ENCODE assay signal across 9 cellular contexts in the genomic region with DNA sequence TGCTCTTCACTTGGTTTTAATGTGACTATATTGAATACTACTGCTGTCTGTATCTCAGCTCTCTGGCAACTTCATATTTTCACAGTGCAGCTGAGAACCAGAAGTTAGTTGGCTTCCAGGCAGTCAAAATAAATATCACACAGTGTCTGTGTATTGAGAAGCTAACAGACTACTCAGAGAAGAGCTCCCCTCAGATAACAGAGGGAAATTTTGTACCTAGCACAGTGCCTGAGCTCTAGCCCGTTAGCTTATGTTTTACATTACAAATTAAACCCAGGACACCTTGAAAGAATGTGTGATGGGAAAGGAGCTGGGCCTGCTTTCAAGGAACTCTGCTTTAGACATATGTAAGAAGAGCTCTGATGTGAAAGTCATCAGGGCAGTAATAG. TPM values are rescaled to one million over a fixed set of nuclear protein-coding genes. Genes with fewer than 3 reads are reported as not detected.
DNase-seq lines count a peak whose midpoint lies in the region; ATAC-seq, FAIRE-seq and TF ChIP-seq lines count a peak whose summit lies in the region.
"Had no signal": no experiment of that assay in that cellular context is flagged by ENCODE, and none has a peak within 500 bp of the region (broad histone marks: within the 10 kb centered on the region; RNA-seq: fewer than 3 reads in every experiment).

No MANE protein-coding gene starts in this region.

- H3K4me3 ChIP-seq in skeletal muscle tissue (ENCODE audit: low read length in 3 of 3): no peak overlapping the region
- H3K4me3 ChIP-seq: SJSA1 had no signal

- H3K4me1 ChIP-seq in skeletal muscle tissue (ENCODE audit: control insufficient read depth in 3 of 3, insufficient read depth in 3 of 3, low read length in 3 of 3): peaks cover 24 to 45% (median 27%) of the 10 kb centered on the region in 3 donors

- H3K36me3 ChIP-seq in skeletal muscle tissue (ENCODE audit: control insufficient read depth in 3 of 3, insufficient read depth in 3 of 3, low read length in 3 of 3): no peaks in the 10 kb centered on the region

- H3K27me3 Mint-ChIP-seq in chondrocyte (ENCODE audit: low read depth): no peaks in the 10 kb centered on the region

- no peak for TF ChIP-seq CTCF in chondrocyte (IDR thresholded peaks at IDR 0.05)

- peaks cover 47% of the 10 kb centered on the region for H3K4me1 Mint-ChIP-seq in chondrocyte (ENCODE audit: low read depth)

- peak overlapping the region; percentile 86 for H3K27ac Mint-ChIP-seq in chondrocyte (ENCODE audit: unreplicated experiment)

- FAIRE-seq in frontal cortex (lab: Jason Lieb, UNC): no peak

- in situ Hi-C loops in KBM-7 (cut with MboI; ENCODE audit: low pct_unique_long_range_greater_than_20kb, low sequenced_read_pairs): no loop called here

- DNase-seq in chondrocyte (ENCODE audit: low spot score) (no peak), frontal cortex (ENCODE audit: low spot score in 2 of 2) (no peak), NOMO-1 (lab: John Stamatoyannopoulos, UW; ENCODE audit: unreplicated experiment in 2 of 2) (no peak), KBM-7 (no peak)
- DNase-seq: activated CD4-positive, alpha-beta T cell treated with anti-CD3 and anti-CD28 coated beads, Interleukin-2, amount 50 U/mL, for 48 hours had no signal

- H3K9me3 Mint-ChIP-seq in chondrocyte (ENCODE audit: low read depth): peaks cover 2% of the 10 kb centered on the region

- H3K36me3 Mint-ChIP-seq in chondrocyte (ENCODE audit: low read depth): peaks cover 5% of the 10 kb centered on the region

- ATAC-seq in GM19395 (IDR thresholded peaks at IDR 0.05; ENCODE audit: unreplicated experiment): peak; percentile 32
- peak; percentile 15 for ATAC-seq in HG03135 (IDR thresholded peaks at IDR 0.05; ENCODE audit: unreplicated experiment)

- no peak overlapping the region for H3K9ac ChIP-seq in skeletal muscle tissue (ENCODE audit: low read depth in 1 of 3, low read length in 3 of 3)

- H3K4me3 Mint-ChIP-seq in chondrocyte (ENCODE audit: unreplicated experiment): no peak overlapping the region

- no peaks in the 10 kb centered on the region for H3K27me3 ChIP-seq in skeletal muscle tissue (ENCODE audit: control insufficient read depth in 3 of 3, insufficient read depth in 3 of 3, low read length in 3 of 3)
- H3K27me3 ChIP-seq: SJSA1 had no signal

- no peaks in the 10 kb centered on the region for H3K9me3 ChIP-seq in skeletal muscle tissue (ENCODE audit: control insufficient read depth in 3 of 3, low read length in 3 of 3)
- H3K9me3 ChIP-seq: SJSA1 had no signal

- H3K27ac ChIP-seq in skeletal muscle tissue (ENCODE audit: low read depth, low read length): peak overlapping the region; percentile 28
- H3K27ac ChIP-seq: SJSA1 had no signal

RNA-seq across cellular contexts. Expression of gene JADE1, which starts 22.7 kb away (rescaled TPM):
- total RNA-seq in chondrocyte (28.9 to 34.0 TPM (median 31.4 TPM) in 3 replicates), skeletal muscle tissue (23.0 TPM), frontal cortex (28.5 TPM)
